Comparison of ENCODE assay signal across 15 cellular contexts in genomic region chr1:47752048-47752451, GRCh38.
DNase-seq lines count a peak whose midpoint lies in the region; ATAC-seq, FAIRE-seq and TF ChIP-seq lines count a peak whose summit lies in the region.
"Had no signal": no experiment of that assay in that cellular context is flagged by ENCODE, and none has a peak within 500 bp of the region (broad histone marks: within the 10 kb centered on the region; RNA-seq: fewer than 3 reads in every experiment).

No MANE protein-coding gene starts in this region.

- CTCF ChIA-PET in K562 (lab: Yijun Ruan, JAX; ENCODE audit: low intra/inter-chr PET ratio): no interaction called here

- H3K9me3 ChIP-seq in K562 (replicated peaks; ENCODE audit: control insufficient read depth, insufficient read depth, low read depth, low read length) (no peaks in the 10 kb centered on the region), right atrium auricular region (no peaks in the 10 kb centered on the region)
- H3K9me3 ChIP-seq: SK-N-SH, tibial nerve had no signal

- peaks cover 0 to 3% of the 10 kb centered on the region in 2 experiments; a peak in 1 of 5 replicates for H3K4me1 ChIP-seq in K562 (replicated peaks in 1 of 2; ENCODE audit: control insufficient read depth in 2 of 2, insufficient read depth in 2 of 2, low read length in 2 of 2)
- H3K4me1 ChIP-seq in right atrium auricular region: no peaks in the 10 kb centered on the region

- peak; percentile 3 for DNase-seq in AG10803 (ENCODE audit: low read depth)
- no peak for DNase-seq in K562 (ENCODE audit: extremely low read depth in 1 of 4, low spot score in 3 of 4)
- DNase-seq in right atrium auricular region (ENCODE audit: low spot score): peak; percentile 58
- peak; percentile 83 for DNase-seq in posterior vena cava (ENCODE audit: low spot score)
- DNase-seq in NCI-H1048 (lab: John Stamatoyannopoulos, UW): no peak
- DNase-seq: effector memory CD4-positive, alpha-beta T cell; hippocampal formation; SK-N-SH had no signal

- no peak overlapping the region for H3K4me2 ChIP-seq in K562 (ENCODE audit: insufficient read depth, low read length)
- H3K4me2 ChIP-seq: SK-N-SH had no signal

- no peak overlapping the region for H3K4me3 ChIP-seq in AG10803 (ENCODE audit: low read length)
- H3K4me3 ChIP-seq in K562: no peak overlapping the region
- H3K4me3 ChIP-seq in right atrium auricular region: no peak overlapping the region
- H3K4me3 ChIP-seq: skin epidermis, tibial nerve had no signal

- no peaks in the 10 kb centered on the region for H3K36me3 ChIP-seq in K562 (ENCODE audit: control insufficient read depth, insufficient read depth, low read length)
- no peaks in the 10 kb centered on the region for H3K36me3 ChIP-seq in right atrium auricular region
- H3K36me3 ChIP-seq: tibial nerve had no signal

- TF ChIP-seq CTCF in AG10803 (conservative IDR thresholded peaks at IDR 0.05; ENCODE audit: low read length) (no peak), K562 (IDR thresholded peaks at IDR 0.05 in 2 of 3, conservative IDR thresholded peaks at IDR 0.05 in 1 of 3; ENCODE audit: insufficient read depth in 2 of 3, low read depth in 1 of 3, low read length in 3 of 3) (no peak), right atrium auricular region (IDR thresholded peaks at IDR 0.05) (no peak)

- FAIRE-seq in K562 (lab: Jason Lieb, UNC): no peak
- FAIRE-seq: astrocyte had no signal

- H3K27me3 ChIP-seq in K562 (ENCODE audit: control insufficient read depth in 2 of 2, insufficient read depth in 2 of 2, low read length in 2 of 2): peaks cover 0 to 12% of the 10 kb centered on the region in 2 experiments; a peak in 3 of 5 replicates
- no peaks in the 10 kb centered on the region for H3K27me3 ChIP-seq in right atrium auricular region
- H3K27me3 ChIP-seq: tibial nerve had no signal

- no peaks in the 10 kb centered on the region for H3K9me1 ChIP-seq in K562 (ENCODE audit: control insufficient read depth, insufficient read depth, low read length)

- H3K27ac ChIP-seq in K562 (ENCODE audit: extremely low read depth, low read depth, low read length) (no peak overlapping the region), right atrium auricular region (no peak overlapping the region)
- H3K27ac ChIP-seq: HL-60 had no signal

- WGBS in K562 (ENCODE audit: insufficient coverage, low coverage, missing lambda C conversion rate): 10% methylated on average over 15 of the region's 15 CpGs

- POLR2A ChIA-PET in K562 (lab: Yijun Ruan, JAX): interaction anchor here (0.6 to 0.7 kb wide), 2 partner anchors 164 to 599 kb away, joined by 3 read pairs; no protein-coding TSS in a partner anchor

- H3K79me2 ChIP-seq in K562 (ENCODE audit: control insufficient read depth, insufficient read depth, low read length): no peaks in the 10 kb centered on the region

- no peak for TF ChIP-seq EP300 in K562 (IDR thresholded peaks at IDR 0.05; ENCODE audit: low read length)

- TF ChIP-seq POLR2A in K562 (conservative IDR thresholded peaks at IDR 0.05): no peak

- ATAC-seq in K562 (peak; percentile 26; the same call in 2 of the 3 replicates), GM18907 (IDR thresholded peaks at IDR 0.05; ENCODE audit: unreplicated experiment) (no peak), GM19455 (IDR thresholded peaks at IDR 0.05; ENCODE audit: unreplicated experiment) (no peak), HG02970 (IDR thresholded peaks at IDR 0.05; ENCODE audit: low FRiP score, unreplicated experiment) (no peak)

- no TSS peak for BruUV-seq in K562 (replicated peaks; lab: Mats Ljungman, UMichigan)

- no peak overlapping the region for H3K9ac ChIP-seq in K562 (ENCODE audit: insufficient read depth in 1 of 2, low read depth in 2 of 2, low read length in 2 of 2)
- H3K9ac ChIP-seq: SK-N-SH had no signal

- in situ Hi-C loops in K562 (cut with MboI): loop anchor here (25.0 kb wide), 1 partner anchor 460 kb away; the partner anchor contains the start of gene SLC5A9

- no peak overlapping the region for H2AFZ ChIP-seq in K562 (ENCODE audit: low read depth, low read length)

- TF ChIP-seq RAD21 in K562 (CRISPR knock-in tag; conservative IDR thresholded peaks at IDR 0.05 in 1 of 2, IDR thresholded peaks at IDR 0.05 in 1 of 2): no peak

- H4K20me1 ChIP-seq in K562 (replicated peaks; ENCODE audit: control insufficient read depth, insufficient read depth, low read length): 0 out of 2 replicates have a peak, but pooled peaks cover 3% of the 10 kb centered on the region

- intact Hi-C loops in K562 (cut with micrococcal nuclease) (no loop called here), posterior vena cava (cut with DNase I) (no loop called here)

TF ChIP-seq in K562, 482 proteins besides CTCF, POLR2A, EP300 and RAD21 (continues in another document):
- TF ChIP-seq XRCC3 (IDR thresholded peaks at IDR 0.05) (no peak), CSDE1 (IDR thresholded peaks at IDR 0.05) (no peak), ETS1 (conservative IDR thresholded peaks at IDR 0.05; ENCODE audit: control insufficient read depth, low read depth, low read length) (no peak), NR2C1 (IDR thresholded peaks at IDR 0.05) (no peak), NR2C1 (tag; IDR thresholded peaks at IDR 0.05) (no peak), ZNF766 (CRISPR knock-in tag; conservative IDR thresholded peaks at IDR 0.05) (no peak), ZNF696 (CRISPR knock-in tag; conservative IDR thresholded peaks at IDR 0.05) (no peak), ZBTB40 (IDR thresholded peaks at IDR 0.05) (no peak), ZBTB40 (CRISPR knock-in tag; IDR thresholded peaks at IDR 0.05) (no peak), MYBL2 (IDR thresholded peaks at IDR 0.05; ENCODE audit: low read depth) (no peak), MYBL2 (CRISPR knock-in tag; IDR thresholded peaks at IDR 0.05; ENCODE audit: borderline replicate concordance) (no peak), CREM (IDR thresholded peaks at IDR 0.05; ENCODE audit: low read depth) (no peak), HLTF (IDR thresholded peaks at IDR 0.05) (no peak)

Comparison
In these comparisons a context has a peak if more than half of its experiments do, and no peak if none do; other contexts are left out.
1. DNase-seq: peak in AG10803 (single experiment), right atrium auricular region (single experiment) and posterior vena cava (single experiment); none in K562 (0 of 4) and NCI-H1048 (single experiment).